In genomic region chr12:11907625-11908024, GRCh38 we compare ENCODE assay signal across 30 cellular contexts.
"Had no signal": no experiment of that assay in that cellular context is flagged by ENCODE, and none has a peak within 500 bp of the region (broad histone marks: within the 10 kb centered on the region; RNA-seq: fewer than 3 reads in every experiment).

No MANE protein-coding gene starts in this region.

- DNase-seq: activated B cell treated with CpG ODN at 0.5 μM for 24 hours; activated CD4-positive, alpha-beta memory T cell treated with anti-CD3 and anti-CD28 coated beads for 36 hours; activated CD4-positive, alpha-beta T cell treated with anti-CD3 and anti-CD28 coated beads for 4 hours; activated CD4-positive, alpha-beta T cell treated with anti-CD3 and anti-CD28 coated beads, Interleukin-2, amount 10 ng/mL, durations not matched to agents 24 days and 14 days; activated CD4-positive, alpha-beta T cell treated with anti-CD3 and anti-CD28 coated beads, Interleukin-2, amount 50 U/mL, for 1 hour; activated CD4-positive, alpha-beta T cell treated with anti-CD3 and anti-CD28 coated beads, Interleukin-2, amount 50 U/mL, for 4 hours; activated CD4-positive, CD25-positive, alpha-beta regulatory T cell treated with anti-CD3 and anti-CD28 coated beads, Interleukin-2, amount 50 U/mL, for 72 hours; activated CD8-positive, alpha-beta memory T cell treated with anti-CD3 and anti-CD28 coated beads, Interleukin-2, amount 50 U/mL, for 4 hours; activated CD8-positive, alpha-beta T cell treated with anti-CD3 and anti-CD28 coated beads for 36 hours; activated effector memory CD4-positive, alpha-beta T cell treated with anti-CD3 and anti-CD28 coated beads, Interleukin-2, amount 50 U/mL, for 16 hours; activated gamma-delta T cell treated with Interleukin-2 at 50 U/mL for 16 hours; activated naive CD4-positive, alpha-beta T cell; activated naive CD4-positive, alpha-beta T cell treated with anti-CD3 and anti-CD28 coated beads, Interleukin-2, amount 10 ng/mL, durations not matched to agents 7 days and 5 days; activated naive CD8-positive, alpha-beta T cell treated with anti-CD3 and anti-CD28 coated beads for 36 hours; activated T-cell treated with anti-CD3 and anti-CD28 coated beads for 4 hours; activated T-cell treated with anti-CD3 and anti-CD28 coated beads, Interleukin-2, amount 50 U/mL, for 1 hour; activated T-cell treated with anti-CD3 and anti-CD28 coated beads, Interleukin-2, amount 50 U/mL, for 4 hours; activated T-cell treated with anti-CD3 and anti-CD28 coated beads, Interleukin-2, amount 50 U/mL, for 72 hours; amygdala; anterior cingulate cortex; caudate nucleus; cerebellar nuclear complex; colonic mucosa; T-helper 2 cell; T-helper 9 cell had no signal

- H3K27ac ChIP-seq: ascending aorta, cardiac muscle cell, colonic mucosa, VCaP had no signal

- ATAC-seq: activated CD8-positive, alpha-beta T cell treated with anti-CD3 and anti-CD28 coated beads for 36 hours; activated naive CD4-positive, alpha-beta T cell treated with anti-CD3 and anti-CD28 coated beads, Interleukin-2, amount 50 U/mL, for 72 hours; activated T-cell treated with anti-CD3 and anti-CD28 coated beads, Interleukin-2, amount 50 U/mL, for 4 hours; activated T-cell treated with anti-CD3 and anti-CD28 coated beads, Interleukin-2, amount 50 U/mL, for 72 hours; activated T-helper 17 cell treated with anti-CD3 and anti-CD28 coated beads, Interleukin-2, amount 50 U/mL, for 72 hours had no signal

- H3K36me3 ChIP-seq: ascending aorta, cardiac muscle cell, colonic mucosa had no signal

- H3K4me3 ChIP-seq: ascending aorta, cardiac muscle cell, colonic mucosa had no signal

- H3K9me3 ChIP-seq: colonic mucosa had no signal

- H3K4me1 ChIP-seq: colonic mucosa had no signal

- H3K27me3 ChIP-seq: ascending aorta, cardiac muscle cell, colonic mucosa had no signal
